Comparison of ENCODE assay signal across 8 cellular contexts in genomic region chr10:94607111-94607510, GRCh38.
DNase-seq lines count a peak whose midpoint lies in the region; ATAC-seq, FAIRE-seq and TF ChIP-seq lines count a peak whose summit lies in the region.

No MANE protein-coding gene starts in this region.

- H3K27me3 Mint-ChIP-seq in activated CD8-positive, alpha-beta T cell treated with anti-CD3 and anti-CD28 coated beads for 36 hours = no peaks in the 10 kb centered on the region
- no peaks in the 10 kb centered on the region for H3K27me3 Mint-ChIP-seq in activated CD8-positive, alpha-beta T cell treated with anti-CD3 and anti-CD28 coated beads, Interleukin-2, amount 10 ng/mL, durations not matched to agents 7 days and 5 days (ENCODE audit: low read depth)

- peak; percentile 88 for ATAC-seq in activated CD8-positive, alpha-beta T cell treated with anti-CD3 and anti-CD28 coated beads for 36 hours
- no peak for ATAC-seq in activated CD8-positive, alpha-beta T cell treated with anti-CD3 and anti-CD28 coated beads, Interleukin-2, amount 10 ng/mL, durations not matched to agents 7 days and 5 days
- ATAC-seq in GM21447 (IDR thresholded peaks at IDR 0.05; ENCODE audit: unreplicated experiment) (peak; percentile 91), HG03060 (IDR thresholded peaks at IDR 0.05; ENCODE audit: low read depth, unreplicated experiment) (peak; percentile 77), GM12878 (peak; percentile 92)

- no peak overlapping the region; the same call in 1 of the 2 replicates for H3K9ac ChIP-seq in GM12878 (ENCODE audit: control insufficient read depth, insufficient read depth, low read length)

- CTCF ChIA-PET in activated CD8-positive, alpha-beta T cell treated with anti-CD3 and anti-CD28 coated beads for 36 hours (lab: Charles Lee) = no interaction called here
- CTCF ChIA-PET in activated CD8-positive, alpha-beta T cell treated with anti-CD3 and anti-CD28 coated beads, Interleukin-2, amount 10 ng/mL, durations not matched to agents 7 days and 5 days (lab: Charles Lee) = no interaction called here
- CTCF ChIA-PET in GM12878 (lab: Yijun Ruan, JAX) = interaction anchor here (1.0 kb wide), 1 partner anchor 21 kb away, joined by 4 read pairs; no protein-coding TSS in a partner anchor

- RAD21 ChIA-PET in GM12878 (lab: Charles Lee; ENCODE audit: unreplicated experiment) = no interaction called here

- H3K9me3 Mint-ChIP-seq in activated CD8-positive, alpha-beta T cell treated with anti-CD3 and anti-CD28 coated beads for 36 hours = no peaks in the 10 kb centered on the region
- H3K9me3 Mint-ChIP-seq in activated CD8-positive, alpha-beta T cell treated with anti-CD3 and anti-CD28 coated beads, Interleukin-2, amount 10 ng/mL, durations not matched to agents 7 days and 5 days (ENCODE audit: insufficient read depth) = no peaks in the 10 kb centered on the region

- intact Hi-C loops in activated CD8-positive, alpha-beta T cell treated with anti-CD3 and anti-CD28 coated beads for 36 hours (cut with micrococcal nuclease) = no loop called here
- intact Hi-C loops in GM12878 (cut with micrococcal nuclease; ENCODE audit: unreplicated experiment) = no loop called here
- intact Hi-C loops in stomach (cut with DNase I; ENCODE audit: low total_unique reads) = no loop called here

- peaks cover 75% of the 10 kb centered on the region for H3K36me3 Mint-ChIP-seq in activated CD8-positive, alpha-beta T cell treated with anti-CD3 and anti-CD28 coated beads for 36 hours (ENCODE audit: low read depth)
- H3K36me3 Mint-ChIP-seq in activated CD8-positive, alpha-beta T cell treated with anti-CD3 and anti-CD28 coated beads, Interleukin-2, amount 10 ng/mL, durations not matched to agents 7 days and 5 days (ENCODE audit: low read depth) = peaks cover 68% of the 10 kb centered on the region

- H3K4me2 ChIP-seq in GM12878 (ENCODE audit: control insufficient read depth, insufficient read depth) = peak overlapping the region; percentile 38

- in situ Hi-C loops in GM12878 (cut with MboI) = no loop called here

- H3K27me3 ChIP-seq in GM12878 (replicated peaks in 1 of 2; ENCODE audit: control insufficient read depth in 2 of 2, insufficient read depth in 2 of 2, low read length in 1 of 2) = no peaks in the 10 kb centered on the region
- no peaks in the 10 kb centered on the region for H3K27me3 ChIP-seq in stomach

- H3K27ac Mint-ChIP-seq in activated CD8-positive, alpha-beta T cell treated with anti-CD3 and anti-CD28 coated beads for 36 hours = peak overlapping the region; percentile 60
- no peak overlapping the region for H3K27ac Mint-ChIP-seq in activated CD8-positive, alpha-beta T cell treated with anti-CD3 and anti-CD28 coated beads, Interleukin-2, amount 10 ng/mL, durations not matched to agents 7 days and 5 days

- peak; percentile 44 for FAIRE-seq in GM12878 (lab: Jason Lieb, UNC)

- no peak for TF ChIP-seq CTCF in activated CD8-positive, alpha-beta T cell treated with anti-CD3 and anti-CD28 coated beads for 36 hours (IDR thresholded peaks at IDR 0.05)
- TF ChIP-seq CTCF in GM12878 (IDR thresholded peaks at IDR 0.05 in 2 of 3, conservative IDR thresholded peaks at IDR 0.05 in 1 of 3; ENCODE audit: control insufficient read depth in 2 of 3, extremely low read depth in 1 of 3, insufficient read depth in 1 of 3, low read depth in 3 of 3, low read length in 3 of 3) (no peak), stomach (IDR thresholded peaks at IDR 0.05) (no peak)

- POLR2A ChIA-PET in activated CD8-positive, alpha-beta T cell treated with anti-CD3 and anti-CD28 coated beads for 36 hours (lab: Charles Lee) = interaction anchor here (1.3 kb wide), 1 partner anchor 39 kb away, joined by 3 read pairs; no protein-coding TSS in a partner anchor
- POLR2A ChIA-PET in activated CD8-positive, alpha-beta T cell treated with anti-CD3 and anti-CD28 coated beads, Interleukin-2, amount 10 ng/mL, durations not matched to agents 7 days and 5 days (lab: Charles Lee) = no interaction called here
- POLR2A ChIA-PET in GM12878 (lab: Charles Lee) = no interaction called here

- no peak overlapping the region for H3K4me3 ChIP-seq in GM12878
- no peak overlapping the region for H3K4me3 ChIP-seq in stomach

- TF ChIP-seq POLR2A in GM12878 (IDR thresholded peaks at IDR 0.05; ENCODE audit: low read depth, low read length) (no peak), stomach (IDR thresholded peaks at IDR 0.05) (no peak)

- no peaks in the 10 kb centered on the region for H3K79me2 ChIP-seq in GM12878 (ENCODE audit: control insufficient read depth, insufficient read depth, low read length)

- peaks cover 14% of the 10 kb centered on the region for H3K4me1 Mint-ChIP-seq in activated CD8-positive, alpha-beta T cell treated with anti-CD3 and anti-CD28 coated beads for 36 hours (ENCODE audit: low read depth)
- H3K4me1 Mint-ChIP-seq in activated CD8-positive, alpha-beta T cell treated with anti-CD3 and anti-CD28 coated beads, Interleukin-2, amount 10 ng/mL, durations not matched to agents 7 days and 5 days (ENCODE audit: low read depth) = no peaks in the 10 kb centered on the region

- no peak overlapping the region for H3K4me3 Mint-ChIP-seq in activated CD8-positive, alpha-beta T cell treated with anti-CD3 and anti-CD28 coated beads for 36 hours
- no peak overlapping the region for H3K4me3 Mint-ChIP-seq in activated CD8-positive, alpha-beta T cell treated with anti-CD3 and anti-CD28 coated beads, Interleukin-2, amount 10 ng/mL, durations not matched to agents 7 days and 5 days

- SMC1A ChIA-PET in GM12878 (lab: Charles Lee; ENCODE audit: uncharacterized antibody, unreplicated experiment) = interaction anchor here (0.7 to 1.0 kb wide), 2 partner anchors 15 to 61 kb away, joined by 3 read pairs; partner anchors contain the start of gene HELLS

- TF ChIP-seq EP300 in GM12878 (IDR thresholded peaks at IDR 0.05; ENCODE audit: borderline replicate concordance in 1 of 2, control insufficient read depth in 1 of 2, low read depth in 2 of 2, low read length in 2 of 2) (peak; percentile 63 to 75; a peak in 3 of 4 replicates), stomach (IDR thresholded peaks at IDR 0.05) (no peak)

- H3K4me1 ChIP-seq in GM12878 (ENCODE audit: control insufficient read depth, insufficient read depth, low read length) (peaks cover 18% of the 10 kb centered on the region), stomach (no peaks in the 10 kb centered on the region)

- DNase-seq in activated CD8-positive, alpha-beta T cell treated with anti-CD3 and anti-CD28 coated beads for 36 hours = no peak
- DNase-seq in activated CD8-positive, alpha-beta T cell treated with anti-CD3 and anti-CD28 coated beads, Interleukin-2, amount 10 ng/mL, durations not matched to agents 7 days and 5 days = no peak
- peak; percentile 41 for DNase-seq in GM12878 (ENCODE audit: low read depth, low spot score)
- no peak for DNase-seq in NCI-H1436 (lab: John Stamatoyannopoulos, UW)
- no peak for DNase-seq in stomach
- no peak for DNase-seq in kidney tubule cell (ENCODE audit: low spot score)

- H3K27ac ChIP-seq in GM12878 (ENCODE audit: control insufficient read depth, insufficient read depth) = peak overlapping the region; percentile 71
- H3K27ac ChIP-seq in stomach = no peak overlapping the region

- H3K9me3 ChIP-seq in GM12878 (replicated peaks; ENCODE audit: control insufficient read depth, insufficient read depth, low read length) (no peaks in the 10 kb centered on the region), stomach (no peaks in the 10 kb centered on the region)

- no TSS peak for BruUV-seq in GM12878 (replicated peaks; lab: Mats Ljungman, UMichigan)

- no peaks in the 10 kb centered on the region for H4K20me1 ChIP-seq in GM12878 (ENCODE audit: control insufficient read depth, insufficient read depth)

- H3K36me3 ChIP-seq in GM12878 (ENCODE audit: control insufficient read depth in 2 of 2, insufficient read depth in 2 of 2, low read length in 1 of 2) (peaks cover 0 to 4% of the 10 kb centered on the region in 2 experiments; a peak in 1 of 4 replicates), stomach (no peaks in the 10 kb centered on the region)

- WGBS in GM12878 (ENCODE audit: insufficient coverage, insufficient replicate concordance, low lambda C conversion rate, missing lambda C conversion rate) = 0% methylated on average over 1 of the region's 1 CpG
- 78 to 96% (median 90%) methylated on average over 1 of the region's 1 CpG for WGBS in stomach, 5 donors

- TF ChIP-seq RAD21 in GM12878 (IDR thresholded peaks at IDR 0.05; ENCODE audit: insufficient read depth, low read depth, low read length) = no peak

- peak overlapping the region; percentile 31; the same call in 1 of the 2 replicates for H2AFZ ChIP-seq in GM12878 (ENCODE audit: control insufficient read depth, low read depth, low read length)

TF ChIP-seq in GM12878, 131 proteins besides CTCF, POLR2A, EP300 and RAD21 (continues in another document):
- TF ChIP-seq IKZF1 (conservative IDR thresholded peaks at IDR 0.05) (peak; percentile 63), NR2F1 (conservative IDR thresholded peaks at IDR 0.05) (peak; percentile 53), BACH1 (IDR thresholded peaks at IDR 0.05; ENCODE audit: borderline replicate concordance) (peak; percentile 47; the same call in 1 of the 2 replicates), BMI1 (IDR thresholded peaks at IDR 0.05; ENCODE audit: borderline replicate concordance) (peak; percentile 74; the same call in 1 of the 2 replicates), YBX1 (IDR thresholded peaks at IDR 0.05) (no peak), MEF2A (IDR thresholded peaks at IDR 0.05; ENCODE audit: insufficient read depth, low read depth, low read length) (peak; percentile 72; the same call in 1 of the 2 replicates)
- TF ChIP-seq, protein P1, sequence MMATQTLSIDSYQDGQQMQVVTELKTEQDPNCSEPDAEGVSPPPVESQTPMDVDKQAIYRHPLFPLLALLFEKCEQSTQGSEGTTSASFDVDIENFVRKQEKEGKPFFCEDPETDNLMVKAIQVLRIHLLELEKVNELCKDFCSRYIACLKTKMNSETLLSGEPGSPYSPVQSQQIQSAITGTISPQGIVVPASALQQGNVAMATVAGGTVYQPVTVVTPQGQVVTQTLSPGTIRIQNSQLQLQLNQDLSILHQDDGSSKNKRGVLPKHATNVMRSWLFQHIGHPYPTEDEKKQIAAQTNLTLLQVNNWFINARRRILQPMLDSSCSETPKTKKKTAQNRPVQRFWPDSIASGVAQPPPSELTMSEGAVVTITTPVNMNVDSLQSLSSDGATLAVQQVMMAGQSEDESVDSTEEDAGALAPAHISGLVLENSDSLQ (IDR thresholded peaks at IDR 0.05) = 0 out of 2 replicates have a peak, but pooled peaks have one; percentile 13
